8 cellular contexts compared by ENCODE assay signal in genomic region chr17:30832438-30832790, GRCh38. TPM values are rescaled to one million over a fixed set of nuclear protein-coding genes. Genes with fewer than 3 reads are reported as not detected.
DNase-seq lines count a peak whose midpoint lies in the region; ATAC-seq and TF ChIP-seq lines count a peak whose summit lies in the region.

No MANE protein-coding gene starts in this region.

- H3K79me2 ChIP-seq in GM23338 (replicated peaks; ENCODE audit: insufficient read depth): peaks cover 39% of the 10 kb centered on the region
- peaks cover 39% of the 10 kb centered on the region for H3K79me2 ChIP-seq in SK-N-SH (ENCODE audit: insufficient read depth)

- H2AFZ ChIP-seq in GM23338: peak overlapping the region; percentile 96; the same call in 1 of the 2 replicates
- H2AFZ ChIP-seq in SK-N-SH (ENCODE audit: low read depth): peak overlapping the region; percentile 98

- H3K4me3 ChIP-seq in GM23338: peak overlapping the region; percentile 97
- peak overlapping the region; percentile 78 to 90 for H3K4me3 ChIP-seq in SK-N-SH (ENCODE audit: low read depth in 2 of 2, low read length in 1 of 2)
- H3K4me3 ChIP-seq in gastroesophageal sphincter: peak overlapping the region; percentile 49 to 70
- peak overlapping the region; percentile 46 to 93 (median 78) for H3K4me3 ChIP-seq in skin epidermis

- TF ChIP-seq POLR2A in gastroesophageal sphincter (IDR thresholded peaks at IDR 0.05): no peak

- TF ChIP-seq RAD21 in SK-N-SH (IDR thresholded peaks at IDR 0.05; ENCODE audit: low read length): no peak

- H3K9me3 ChIP-seq in SK-N-SH: no peaks in the 10 kb centered on the region
- no peaks in the 10 kb centered on the region for H3K9me3 ChIP-seq in gastroesophageal sphincter

- H3F3A ChIP-seq in GM23338 (replicated peaks; ENCODE audit: low read depth): no peaks in the 10 kb centered on the region; the same call in 1 of the 2 replicates
- H3F3A ChIP-seq in SK-N-SH (replicated peaks; ENCODE audit: insufficient read depth): peaks cover 7% of the 10 kb centered on the region

- H3K4me1 ChIP-seq in GM23338 (ENCODE audit: insufficient read depth): peaks cover 16% of the 10 kb centered on the region; the same call in 1 of the 2 replicates
- peaks cover 0 to 14% of the 10 kb centered on the region in 2 experiments; a peak in 2 of 4 replicates for H3K4me1 ChIP-seq in SK-N-SH (ENCODE audit: control insufficient read depth in 1 of 2, insufficient read depth in 2 of 2, low read depth in 1 of 2, low read length in 1 of 2)
- H3K4me1 ChIP-seq in gastroesophageal sphincter: peaks cover 0 to 20% (median 6%) of the 10 kb centered on the region in 3 donors

- H3K36me3 ChIP-seq in GM23338 (ENCODE audit: insufficient read depth) (peaks cover 4% of the 10 kb centered on the region), SK-N-SH (replicated peaks in 1 of 2; ENCODE audit: control insufficient read depth in 1 of 2, insufficient read depth in 2 of 2, low read length in 1 of 2) (peaks cover 3 to 7% of the 10 kb centered on the region in 2 experiments), gastroesophageal sphincter (no peaks in the 10 kb centered on the region)

- H4K20me1 ChIP-seq in GM23338 (replicated peaks; ENCODE audit: insufficient read depth): 0 out of 2 replicates have a peak, but pooled peaks cover 6% of the 10 kb centered on the region
- H4K20me1 ChIP-seq in SK-N-SH (ENCODE audit: insufficient read depth): no peaks in the 10 kb centered on the region

- ATAC-seq in GM23338: no peak
- no peak for ATAC-seq in gastroesophageal sphincter
- no peak for ATAC-seq in GM21723 (IDR thresholded peaks at IDR 0.05; ENCODE audit: unreplicated experiment)
- no peak for ATAC-seq in GM21360 (IDR thresholded peaks at IDR 0.05; ENCODE audit: unreplicated experiment)

- WGBS in SK-N-SH (ENCODE audit: low lambda C conversion rate): 3% methylated on average over 11 of the region's 11 CpGs
- 0 to 1% methylated on average over 7 to 10 of the region's 11 CpGs for WGBS in gastroesophageal sphincter (ENCODE audit: low coverage in 1 of 2), 2 donors

- POLR2A ChIA-PET in SK-N-SH (lab: Yijun Ruan, JAX): no interaction called here

- peak; percentile 13 for DNase-seq in GM23338 (ENCODE audit: low spot score)
- no peak for DNase-seq in SK-N-SH
- no peak for DNase-seq in stimulated activated CD4-positive, alpha-beta T cell treated with anti-CD3 and anti-CD28 coated beads, Interleukin-15, amount 100 ng/mL, for 24 hours
- no peak for DNase-seq in activated CD4-positive, alpha-beta T cell treated with anti-CD3 and anti-CD28 coated beads, Interleukin-2, amount 50 U/mL, for 4 hours

- H3K27ac ChIP-seq in GM23338 (ENCODE audit: low read depth): peak overlapping the region; percentile 85
- H3K27ac ChIP-seq in SK-N-SH (ENCODE audit: low read depth in 2 of 2, low read length in 1 of 2): no peak overlapping the region
- H3K27ac ChIP-seq in gastroesophageal sphincter: peak overlapping the region in 1 of 4 donors; percentile 69
- H3K27ac ChIP-seq in skin epidermis: peak overlapping the region in 16 of 21 experiments; percentile 11 to 84 (median 70)

- no peak for TF ChIP-seq EP300 in SK-N-SH (IDR thresholded peaks at IDR 0.05; ENCODE audit: borderline replicate concordance in 1 of 2, low read depth in 1 of 2, low read length in 1 of 2)
- TF ChIP-seq EP300 in gastroesophageal sphincter (IDR thresholded peaks at IDR 0.05): no peak

- H3K9me2 ChIP-seq in GM23338 (ENCODE audit: insufficient read depth) (no peaks in the 10 kb centered on the region), SK-N-SH (no peaks in the 10 kb centered on the region)

- H3K27me3 Mint-ChIP-seq in GM23338 (ENCODE audit: insufficient read depth, low read depth, poor library complexity): peaks cover 15% of the 10 kb centered on the region

- H3K9me3 Mint-ChIP-seq in GM23338: no peaks in the 10 kb centered on the region

- H3K27me3 ChIP-seq in GM23338 (ENCODE audit: insufficient read depth) (no peaks in the 10 kb centered on the region), SK-N-SH (ENCODE audit: insufficient read depth) (no peaks in the 10 kb centered on the region), gastroesophageal sphincter (no peaks in the 10 kb centered on the region)

- H3K4me1 Mint-ChIP-seq in GM23338: peaks cover 14% of the 10 kb centered on the region

- H3K4me2 ChIP-seq in GM23338: peak overlapping the region; percentile 98
- peak overlapping the region; percentile 88 for H3K4me2 ChIP-seq in SK-N-SH

- peak overlapping the region; percentile 95 for H3K4me3 Mint-ChIP-seq in GM23338

- peaks cover 30% of the 10 kb centered on the region; the same call in 2 of the 3 replicates for H3K36me3 Mint-ChIP-seq in GM23338 (ENCODE audit: low read depth)

- TF ChIP-seq CTCF in GM23338 (conservative IDR thresholded peaks at IDR 0.05; ENCODE audit: low read depth in 2 of 2): no peak
- no peak for TF ChIP-seq CTCF in SK-N-SH (IDR thresholded peaks at IDR 0.05)
- TF ChIP-seq CTCF in gastroesophageal sphincter (IDR thresholded peaks at IDR 0.05): no peak

- H3K9ac ChIP-seq in SK-N-SH: peak overlapping the region; percentile 91

- peak overlapping the region; percentile 98 for H3K27ac Mint-ChIP-seq in GM23338

- CTCF ChIA-PET in SK-N-SH (lab: Yijun Ruan, JAX): interaction anchor here (0.5 to 0.9 kb wide), 2 partner anchors 8 to 19 kb away, joined by 3 read pairs; no protein-coding TSS in a partner anchor

TF ChIP-seq in GM23338, 12 proteins besides CTCF, POLR2A, EP300 and RAD21 (continues in another document):
- no peak for TF ChIP-seq REST (IDR thresholded peaks at IDR 0.05; ENCODE audit: unreplicated experiment)
- no peak for TF ChIP-seq EZH2 (IDR thresholded peaks at IDR 0.05; ENCODE audit: low read depth, unreplicated experiment)
- no peak for TF ChIP-seq EZH2phosphoT487 (IDR thresholded peaks at IDR 0.05; ENCODE audit: unreplicated experiment)

TF ChIP-seq in SK-N-SH, 30 proteins besides CTCF, POLR2A, EP300 and RAD21:
- TF ChIP-seq CHD2 (IDR thresholded peaks at IDR 0.05; ENCODE audit: low read length, partially characterized antibody) (no peak), REST (IDR thresholded peaks at IDR 0.05; ENCODE audit: low read depth, low read length) (no peak), POLR2AphosphoS5 (IDR thresholded peaks at IDR 0.05; ENCODE audit: low read depth, low read length) (no peak), JUND (IDR thresholded peaks at IDR 0.05) (no peak), RFX5 (IDR thresholded peaks at IDR 0.05; ENCODE audit: low read length) (no peak), TCF12 (IDR thresholded peaks at IDR 0.05) (no peak), RCOR1 (IDR thresholded peaks at IDR 0.05; ENCODE audit: low read length) (no peak), SIN3A (IDR thresholded peaks at IDR 0.05; ENCODE audit: borderline replicate concordance, low read depth, low read length) (no peak), USF2 (IDR thresholded peaks at IDR 0.05; ENCODE audit: borderline replicate concordance, low read depth, low read length) (no peak)
TF ChIP-seq in SK-N-SH: peak in this region for 0.

RNA-seq across cellular contexts. Expression of gene ATAD5, which starts 0.6 kb away (rescaled TPM):
- total RNA-seq in GM23338 (2014; rRNA removed; shearing (Covaris generic)): 22.7 and 24.2 TPM in 2 replicates
- 21.1 and 30.9 TPM in 2 replicates for polyA plus RNA-seq in GM23338 (2016; fragmentation: Nextera tagmentation; extraction: Ambion mirVana)
- 0.66 and 0.75 TPM in 2 replicates for polyA plus RNA-seq in SK-N-SH (2012; rRNA removed)
- polyA plus RNA-seq in SK-N-SH (2012; cell fraction: cytosol; rRNA removed): 0.73 and 0.77 TPM in 2 replicates
- polyA plus RNA-seq in SK-N-SH (2012; cell fraction: nucleus; rRNA removed): 1.2 and 1.8 TPM in 2 replicates
- 1 to 10 TPM in 1 of 4 donors, under 1 TPM in 3; 0.47 to 1.7 (median 0.86) TPM for total RNA-seq in gastroesophageal sphincter

RNA-seq across cellular contexts. Expression of gene CRLF3, which starts 7.9 kb away (rescaled TPM):
- total RNA-seq in GM23338 (2014; rRNA removed; shearing (Covaris generic)): 24.2 and 25.1 TPM in 2 replicates
- 28.6 and 31.7 TPM in 2 replicates for polyA plus RNA-seq in GM23338 (2016; fragmentation: Nextera tagmentation; extraction: Ambion mirVana)
- polyA plus RNA-seq in SK-N-SH (2012; rRNA removed): 10.9 and 13.9 TPM in 2 replicates
- polyA plus RNA-seq in SK-N-SH (2012; cell fraction: cytosol; rRNA removed): 15.6 and 16.6 TPM in 2 replicates
- polyA plus RNA-seq in SK-N-SH (2012; cell fraction: nucleus; rRNA removed): 5.2 and 9.1 TPM in 2 replicates
- 10 to 100 TPM in 3 of 4 donors, 1 to 10 TPM in 1; 7.0 to 18.4 (median 11.4) TPM for total RNA-seq in gastroesophageal sphincter

Comparison
In these comparisons a context has a peak if more than half of its experiments do, and no peak if none do; other contexts are left out.
1. H3K27ac ChIP-seq: peak in GM23338 (single experiment) and skin epidermis (16 of 21); none in SK-N-SH (0 of 2).
2. Peak in every context shown above with its lines, with median percentiles within 50 percentile points of each other: H3K4me3 ChIP-seq.